In the genomic region with DNA sequence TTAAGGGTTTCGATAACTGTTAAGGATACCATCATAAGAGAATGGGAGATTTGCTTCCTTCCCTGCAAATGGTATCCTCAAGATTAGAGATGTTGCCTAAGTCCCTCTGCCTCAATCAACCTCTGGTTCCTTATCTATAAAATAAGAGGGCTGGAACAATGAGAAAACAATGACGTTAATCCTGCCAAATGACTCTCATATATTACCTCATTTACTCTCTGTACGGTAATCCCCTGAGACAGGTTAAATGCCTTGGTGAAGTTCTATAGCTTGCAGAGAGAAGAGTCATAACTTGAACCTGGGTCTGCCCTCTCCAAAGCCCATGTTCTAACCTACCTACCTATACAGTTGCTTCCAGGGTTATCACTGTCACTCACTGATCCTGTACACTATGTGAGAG, we compare ENCODE assay signal across 19 cellular contexts.
"Had no signal": no experiment of that assay in that cellular context is flagged by ENCODE, and none has a peak within 500 bp of the region (broad histone marks: within the 10 kb centered on the region; RNA-seq: fewer than 3 reads in every experiment).

No MANE protein-coding gene starts in this region.

- H3K36me3 Mint-ChIP-seq: activated CD4-positive, alpha-beta memory T cell treated with anti-CD3 and anti-CD28 coated beads for 36 hours; WTC11 had no signal

- ATAC-seq: left lobe of liver, psoas muscle, right cardiac atrium, WTC11 had no signal

- H3K4me3 ChIP-seq: ovary, psoas muscle, stomach, vagina had no signal

- H3K9me3 Mint-ChIP-seq: activated CD4-positive, alpha-beta memory T cell treated with anti-CD3 and anti-CD28 coated beads for 36 hours; activated T-helper 1 cell treated with anti-CD3 and anti-CD28 coated beads, Interleukin-12 subunit alpha, Interleukin-12 subunit beta, Interleukin-2, Interleukin-4 antibody, amounts not matched to agents 30 ng/mL and 10 ng/mL and 1 ng/mL, durations not matched to agents 14 hours and 24 hours and 36 hours; T-helper 2 cell treated with Interferon-gamma antibody and Interleukin-4, amounts not matched to agents 5 μg/mL and 100 μg/mL, for 36 hours; WTC11 had no signal

- DNase-seq: activated CD4-positive, alpha-beta memory T cell treated with anti-CD3 and anti-CD28 coated beads for 36 hours; activated CD4-positive, alpha-beta T cell treated with anti-CD3 and anti-CD28 coated beads for 4 hours; activated T-cell treated with anti-CD3 and anti-CD28 coated beads for 4 hours; aorta; effector CD8-positive, alpha-beta T cell; foreskin melanocyte; ovary; psoas muscle; right cardiac atrium; stimulated activated CD4-positive, alpha-beta T cell treated with anti-CD3 and anti-CD28 coated beads, Interleukin-15, amount 100 ng/mL, for 24 hours; stimulated activated CD4-positive, alpha-beta T cell treated with anti-CD3 and anti-CD28 coated beads, Interleukin-2, amount 100 ng/mL, for 48 hours; stomach; trophoblast cell had no signal

- H3K27ac ChIP-seq: ovary, stomach, vagina had no signal

- H3K27ac Mint-ChIP-seq: activated CD4-positive, alpha-beta memory T cell treated with anti-CD3 and anti-CD28 coated beads for 36 hours; activated T-helper 1 cell treated with anti-CD3 and anti-CD28 coated beads, Interleukin-12 subunit alpha, Interleukin-12 subunit beta, Interleukin-2, Interleukin-4 antibody, amounts not matched to agents 30 ng/mL and 10 ng/mL and 1 ng/mL, durations not matched to agents 14 hours and 24 hours and 36 hours; T-helper 2 cell treated with Interferon-gamma antibody and Interleukin-4, amounts not matched to agents 5 μg/mL and 100 μg/mL, for 36 hours; WTC11 had no signal

- H3K9me3 ChIP-seq: ovary, psoas muscle, stomach, vagina had no signal

- H3K27me3 ChIP-seq: ovary, stomach, vagina had no signal

- H3K4me3 Mint-ChIP-seq: activated CD4-positive, alpha-beta memory T cell treated with anti-CD3 and anti-CD28 coated beads for 36 hours; activated T-helper 1 cell treated with anti-CD3 and anti-CD28 coated beads, Interleukin-12 subunit alpha, Interleukin-12 subunit beta, Interleukin-2, Interleukin-4 antibody, amounts not matched to agents 30 ng/mL and 10 ng/mL and 1 ng/mL, durations not matched to agents 14 hours and 24 hours and 36 hours; T-helper 2 cell treated with Interferon-gamma antibody and Interleukin-4, amounts not matched to agents 5 μg/mL and 100 μg/mL, for 36 hours; WTC11 had no signal

- FAIRE-seq: keratinocyte had no signal

- H3K36me3 ChIP-seq: ovary, stomach, vagina had no signal
